Comparison of ENCODE assay signal across 8 cellular contexts in the genomic region with DNA sequence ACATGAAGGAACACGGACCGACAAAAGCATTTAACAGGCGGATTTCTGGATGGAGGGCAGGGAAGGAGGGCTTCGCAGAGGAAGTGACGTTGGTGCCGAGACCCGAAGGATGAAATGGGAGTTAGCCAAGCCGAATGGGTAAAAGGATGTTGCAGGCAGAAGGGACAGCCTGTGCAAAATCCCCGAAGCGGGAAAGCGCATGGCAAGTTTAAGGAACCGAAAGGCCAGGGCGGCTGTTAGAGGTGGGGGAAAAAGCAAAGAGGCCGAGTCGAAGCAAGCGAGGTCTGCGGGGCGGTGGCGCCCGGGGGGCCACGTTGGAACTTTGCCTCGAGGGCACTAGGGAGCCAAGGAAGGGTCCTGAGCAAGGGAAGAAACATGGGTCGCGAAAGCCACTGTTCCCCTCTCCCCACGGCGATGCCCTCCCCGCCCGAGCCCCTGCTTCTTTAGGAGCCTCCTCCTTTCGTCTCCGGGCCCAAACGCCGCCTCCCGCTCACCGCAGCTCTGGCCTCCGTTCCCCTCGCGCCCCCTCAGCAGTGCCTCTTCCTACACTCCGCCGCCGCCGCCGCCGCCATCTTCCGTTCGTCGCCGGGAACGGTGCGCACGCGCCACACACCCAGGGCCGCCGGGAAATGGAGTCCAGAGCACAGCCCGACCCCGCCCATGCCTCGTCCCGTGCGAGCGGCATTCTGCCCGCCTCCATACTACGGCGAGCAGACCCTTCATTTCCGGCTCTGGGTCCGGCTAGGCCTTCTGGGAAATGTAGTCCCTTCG. TPM values are rescaled to one million over a fixed set of nuclear protein-coding genes. Genes with fewer than 3 reads are reported as not detected.
DNase-seq lines count a peak whose midpoint lies in the region; ATAC-seq and TF ChIP-seq lines count a peak whose summit lies in the region.

Gene SYMPK, minus strand, starts transcription at position 584 of the 771 bp plus-strand sequence. CDS start 8,652 bp downstream, outside the sequence.

- no peaks in the 10 kb centered on the region for H3K27me3 ChIP-seq in testis

- H3K27ac ChIP-seq in testis: peak within 1 kb of the TSS; percentile 90 to 93

- H3K4me3 ChIP-seq in GM08714 (ENCODE audit: low read length) (peak within 1 kb of the TSS; percentile 88), testis (peak within 1 kb of the TSS; percentile 85 to 86)

- TF ChIP-seq CTCF in omental fat pad (IDR thresholded peaks at IDR 0.05): no peak
- peak in 2 of 3 experiments; percentile 5 to 17 for TF ChIP-seq CTCF in testis (IDR thresholded peaks at IDR 0.05)

- H3K27ac Mint-ChIP-seq in activated naive CD8-positive, alpha-beta T cell: peak within 1 kb of the TSS; percentile 98

- peak; percentile 89 for ATAC-seq in HG02610 (IDR thresholded peaks at IDR 0.05; ENCODE audit: unreplicated experiment)
- peak; percentile 99 for ATAC-seq in omental fat pad (ENCODE audit: low FRiP score)

- peak within 1 kb of the TSS; percentile 98 for H3K4me3 Mint-ChIP-seq in activated naive CD8-positive, alpha-beta T cell

- H3K36me3 Mint-ChIP-seq in activated naive CD8-positive, alpha-beta T cell: no peaks in the 10 kb centered on the region

- peaks cover 14% of the 10 kb centered on the region for H3K4me1 ChIP-seq in testis

- peaks cover 4% of the 10 kb centered on the region for H3K27me3 Mint-ChIP-seq in activated naive CD8-positive, alpha-beta T cell

- intact Hi-C loops in testis (cut with DNase I; ENCODE audit: low total_unique reads): no loop called here

- no peaks in the 10 kb centered on the region for H3K36me3 ChIP-seq in testis (ENCODE audit: low read depth, missing control alignments)

- DNase-seq in NCI-H1105 (lab: John Stamatoyannopoulos, UW) (peak; percentile 99), SKM-1 treated with dmso at 0.1 percent for 144 hours (lab: John Stamatoyannopoulos, UW; ENCODE audit: unreplicated experiment) (peak; percentile 87), glomerular endothelial cell (ENCODE audit: extremely low read depth, low read depth, low spot score) (peak; percentile 85), omental fat pad (ENCODE audit: low spot score) (peak; percentile 93), testis (peak; percentile 99)

- WGBS in testis, 2 donors: 0% methylated on average over 50 to 65 of the region's 65 CpGs

- TF ChIP-seq POLR2A in testis (IDR thresholded peaks at IDR 0.05): peak; percentile 28

- H3K4me1 Mint-ChIP-seq in activated naive CD8-positive, alpha-beta T cell (ENCODE audit: low read depth): peaks cover 31% of the 10 kb centered on the region

- H3K9me3 ChIP-seq in testis: no peaks in the 10 kb centered on the region

- no peaks in the 10 kb centered on the region for H3K9me3 Mint-ChIP-seq in activated naive CD8-positive, alpha-beta T cell (ENCODE audit: low read depth)

RNA-seq across cellular contexts. Expression of gene SYMPK, which starts in this region (rescaled TPM):
- 58.0 and 58.2 TPM in 2 replicates for total RNA-seq in glomerular endothelial cell
- total RNA-seq in omental fat pad: 10 to 100 TPM; 17.3 to 35.2 (median 27.1) TPM
- total RNA-seq in testis: 100 to 1,000 TPM; 123 to 142 TPM
- 195 TPM for polyA plus RNA-seq in testis (ENCODE audit: insufficient read depth, low read depth, low replicate concordance)

Comparison
In these comparisons a context has a peak if more than half of its experiments do, and no peak if none do; other contexts are left out.
1. Peak in every context shown above with its lines: DNase-seq, ATAC-seq, H3K4me3 ChIP-seq and H3K27ac ChIP-seq.
2. CTCF ChIP-seq: peak in testis (2 of 3); none in omental fat pad (0 of 3).